ENCODE assay signal across 21 cellular contexts in genomic region chr1:64482720-64483119, GRCh38. TPM values are rescaled to one million over a fixed set of nuclear protein-coding genes. Genes with fewer than 3 reads are reported as not detected.
"Had no signal": no experiment of that assay in that cellular context is flagged by ENCODE, and none has a peak within 500 bp of the region (broad histone marks: within the 10 kb centered on the region; RNA-seq: fewer than 3 reads in every experiment).

No MANE protein-coding gene starts in this region.

- H3K9me3 ChIP-seq: breast epithelium, neutrophil, suprapubic skin had no signal

- H3K36me3 ChIP-seq: breast epithelium, neutrophil, suprapubic skin had no signal

- DNase-seq: activated CD4-positive, alpha-beta memory T cell treated with anti-CD3 and anti-CD28 coated beads for 36 hours; activated CD4-positive, alpha-beta T cell treated with anti-CD3 and anti-CD28 coated beads for 1 hour; activated gamma-delta T cell treated with Interleukin-2 at 50 U/mL for 16 hours; activated T-cell treated with anti-CD3 and anti-CD28 coated beads, Interleukin-2, amount 50 U/mL, for 48 hours; cerebellar nuclear complex; effector memory CD8-positive, alpha-beta T cell; head of caudate nucleus; naive thymus-derived CD4-positive, alpha-beta T cell; stimulated activated CD4-positive, alpha-beta T cell treated with anti-CD3 and anti-CD28 coated beads, Interleukin-4, amount 100 ng/mL, for 4 hours; stimulated activated CD8-positive, alpha-beta memory T cell treated with anti-CD3 and anti-CD28 coated beads, Interleukin-4, amount 100 ng/mL, for 48 hours; stimulated activated naive CD4-positive, alpha-beta T cell treated with Interleukin-2 at 50 U/mL for 16 hours; trophoblast cell had no signal

- H3K4me3 ChIP-seq: breast epithelium, suprapubic skin had no signal

- H3K9me3 Mint-ChIP-seq: activated CD4-positive, alpha-beta memory T cell treated with anti-CD3 and anti-CD28 coated beads for 36 hours; dendritic cell treated with granulocyte-macrophage colony-stimulating factor and Interleukin-4, amounts not matched to agents 40 ng/mL and 50 ng/mL, for 4 days; effector memory CD8-positive, alpha-beta T cell had no signal

- H3K27me3 Mint-ChIP-seq: activated naive CD8-positive, alpha-beta T cell had no signal

- H3K27ac Mint-ChIP-seq: activated CD4-positive, alpha-beta memory T cell treated with anti-CD3 and anti-CD28 coated beads for 36 hours; activated naive CD8-positive, alpha-beta T cell; dendritic cell treated with granulocyte-macrophage colony-stimulating factor and Interleukin-4, amounts not matched to agents 40 ng/mL and 50 ng/mL, for 4 days; effector memory CD8-positive, alpha-beta T cell had no signal

- H3K27ac ChIP-seq: breast epithelium, epithelial cell of prostate, neutrophil, parathyroid adenoma, suprapubic skin, VCaP had no signal

- ATAC-seq: effector memory CD8-positive, alpha-beta T cell; naive thymus-derived CD4-positive, alpha-beta T cell had no signal

- H3K4me3 Mint-ChIP-seq: activated CD4-positive, alpha-beta memory T cell treated with anti-CD3 and anti-CD28 coated beads for 36 hours; activated naive CD8-positive, alpha-beta T cell; dendritic cell treated with granulocyte-macrophage colony-stimulating factor and Interleukin-4, amounts not matched to agents 40 ng/mL and 50 ng/mL, for 4 days; effector memory CD8-positive, alpha-beta T cell; naive thymus-derived CD4-positive, alpha-beta T cell had no signal

- H3K36me3 Mint-ChIP-seq: activated CD4-positive, alpha-beta memory T cell treated with anti-CD3 and anti-CD28 coated beads for 36 hours; activated naive CD8-positive, alpha-beta T cell had no signal

RNA-seq across cellular contexts. Expression of gene CACHD1, which starts 12.8 kb away (rescaled TPM):
- total RNA-seq: T-helper 1 cell treated with Interleukin-12 subunit alpha and Interleukin-12 subunit beta and Interleukin-4 antibody, amounts not matched to agents 30 ng/mL and 1 ng/mL, for 36 hours had no signal
